In genomic region chrX:71253253-71254091, GRCh38 we compare ENCODE assay signal across 8 cellular contexts.
DNase-seq lines count a peak whose midpoint lies in the region; ATAC-seq and FAIRE-seq lines count a peak whose summit lies in the region.

No MANE protein-coding gene starts in this region.

- H3K27ac ChIP-seq in caudate nucleus (ENCODE audit: low read depth, low read length) = peak overlapping the region; percentile 80

- ATAC-seq in HG03025 (IDR thresholded peaks at IDR 0.05; ENCODE audit: low FRiP score, unreplicated experiment) = no peak

- peak; percentile 94 for FAIRE-seq in HTR-8/SVneo (lab: Jason Lieb, UNC)

- DNase-seq in COLO829 (ENCODE audit: low spot score) (peak; percentile 22), HTR-8/SVneo (ENCODE audit: insufficient read length, low spot score) (peak; percentile 79), T-helper 2 cell (peak in 3 of 5 experiments; percentile 3 to 34 (median 13)), caudate nucleus (lab: John Stamatoyannopoulos, UW) (peak in 23 of 61 donors; percentile 0 to 42 (median 3)), kidney tubule cell (ENCODE audit: low spot score) (peak; percentile 12), SHP77 treated with DMSO at 0.1 percent for 48 hours (lab: John Stamatoyannopoulos, UW) (no peak)
- peak; percentile 18 to 21 for DNase-seq in stimulated activated CD8-positive, alpha-beta memory T cell treated with anti-CD3 and anti-CD28 coated beads, Interleukin-2, amount 100 ng/mL, for 48 hours (ENCODE audit: low read depth in 2 of 2)
